35 cellular contexts compared by ENCODE assay signal in genomic region chr21:21632926-21633325, GRCh38.
"Had no signal": no experiment of that assay in that cellular context is flagged by ENCODE, and none has a peak within 500 bp of the region (broad histone marks: within the 10 kb centered on the region; RNA-seq: fewer than 3 reads in every experiment).

No MANE protein-coding gene starts in this region.

- H3K4me3 ChIP-seq: MG63 had no signal

- DNase-seq: Karpas-422, Kasumi-1, MG63, MM.1S, MV-4-11, NCI-H1048, NCI-H1092, NCI-H1092 treated with DMSO at 0.1 percent for 48 hours, NCI-H1105, NCI-H1105 treated with DMSO at 0.1 percent for 48 hours, NCI-H1417, NCI-H1417 treated with DMSO at 0.1 percent for 48 hours, NCI-H1436, NCI-H1436 treated with DMSO at 0.1 percent for 48 hours, NCI-H146, NCI-H1694, NCI-H1694 treated with DMSO at 0.1 percent for 48 hours, NCI-H187, NCI-H187 treated with DMSO at 0.1 percent for 48 hours, NCI-H1930, NCI-H2029, NCI-H2029 treated with DMSO at 0.1 percent for 48 hours, NCI-H2081, NCI-H2081 treated with DMSO at 0.1 percent for 48 hours, NCI-H2107, NCI-H2171, NCI-H2171 treated with DMSO at 0.1 percent for 48 hours, NCI-H2227 treated with DMSO at 0.1 percent for 48 hours, NCI-H226, NCI-H345, NCI-H446, NCI-H446 treated with DMSO at 0.1 percent for 48 hours, NCI-H510A, NCI-H510A treated with DMSO at 0.1 percent for 48 hours had no signal

- H3K4me2 ChIP-seq: KMS-11 had no signal

- H3K9ac ChIP-seq: KMS-11 had no signal

- H3K27ac ChIP-seq: KMS-11 had no signal

- H3K9me3 ChIP-seq: MG63 had no signal

- H3K27me3 ChIP-seq: MG63 had no signal

- H3K36me3 ChIP-seq: MG63 had no signal
